In the genomic region with DNA sequence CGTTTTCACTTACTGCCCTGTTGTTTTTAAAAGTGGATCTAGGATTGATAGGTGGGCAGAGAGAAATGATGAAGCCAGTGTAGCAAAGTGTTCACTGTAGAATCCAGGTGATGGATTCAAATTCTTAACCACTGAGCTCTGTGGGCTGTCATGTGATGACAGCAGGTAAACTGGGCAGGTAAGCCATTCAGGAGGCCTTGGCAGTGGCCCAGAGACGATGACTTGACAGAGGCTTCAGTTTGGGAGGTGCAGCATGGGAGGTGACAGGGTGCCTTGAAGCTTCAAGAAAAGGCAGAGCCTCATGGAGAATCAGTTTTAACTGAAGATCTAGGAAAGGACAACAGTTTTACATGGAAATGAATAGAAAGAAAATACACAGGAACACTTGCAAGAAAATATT, we compare ENCODE assay signal across 11 cellular contexts. TPM values are rescaled to one million over a fixed set of nuclear protein-coding genes. Genes with fewer than 3 reads are reported as not detected.
DNase-seq lines count a peak whose midpoint lies in the region; TF ChIP-seq lines count a peak whose summit lies in the region.
"Had no signal": no experiment of that assay in that cellular context is flagged by ENCODE, and none has a peak within 500 bp of the region (broad histone marks: within the 10 kb centered on the region; RNA-seq: fewer than 3 reads in every experiment).

No MANE protein-coding gene starts in this region.

- H3K27me3 Mint-ChIP-seq in activated CD4-positive, alpha-beta memory T cell treated with anti-CD3 and anti-CD28 coated beads, Interleukin-2, amount 10 ng/mL, durations not matched to agents 7 days and 5 days, result no peaks in the 10 kb centered on the region
- H3K27me3 Mint-ChIP-seq in glutamatergic neuron (ENCODE audit: unreplicated experiment), result peaks cover 2% of the 10 kb centered on the region

- H3K27me3 ChIP-seq in ACC112 (ENCODE audit: insufficient read depth, low read length) (no peaks in the 10 kb centered on the region), DOHH2 (ENCODE audit: control insufficient read depth, low read length) (no peaks in the 10 kb centered on the region)

- peaks cover 70% of the 10 kb centered on the region for H3K4me1 Mint-ChIP-seq in activated CD4-positive, alpha-beta memory T cell treated with anti-CD3 and anti-CD28 coated beads, Interleukin-2, amount 10 ng/mL, durations not matched to agents 7 days and 5 days
- H3K4me1 Mint-ChIP-seq in glutamatergic neuron (ENCODE audit: low read depth, unreplicated experiment), result peaks cover 23% of the 10 kb centered on the region

- H3K27ac Mint-ChIP-seq in activated CD4-positive, alpha-beta memory T cell treated with anti-CD3 and anti-CD28 coated beads, Interleukin-2, amount 10 ng/mL, durations not matched to agents 7 days and 5 days, result no peak overlapping the region
- H3K27ac Mint-ChIP-seq in glutamatergic neuron (ENCODE audit: unreplicated experiment), result no peak overlapping the region

- peaks cover 5% of the 10 kb centered on the region; the same call in 1 of the 2 replicates for H3K36me3 ChIP-seq in ACC112 (ENCODE audit: insufficient read depth, low read length)
- H3K36me3 ChIP-seq in DOHH2 (ENCODE audit: control insufficient read depth, low read length), result peaks cover 62% of the 10 kb centered on the region

- H3K9me3 ChIP-seq in DOHH2 (ENCODE audit: control insufficient read depth, insufficient read depth, low read length), result no peaks in the 10 kb centered on the region

- H3K79me2 ChIP-seq in ACC112 (ENCODE audit: control insufficient read depth, insufficient read depth, low read length, unreplicated experiment), result peaks cover 70% of the 10 kb centered on the region
- H3K79me2 ChIP-seq in DOHH2 (ENCODE audit: control insufficient read depth, low read length), result peaks cover 73% of the 10 kb centered on the region

- H3K27ac ChIP-seq in ACC112 (ENCODE audit: low read depth, low read length) (no peak overlapping the region), DOHH2 (ENCODE audit: low read depth, low read length) (no peak overlapping the region)

- TF ChIP-seq CTCF in DOHH2 (IDR thresholded peaks at IDR 0.05; ENCODE audit: low read depth, low read length, poor library complexity, severe bottlenecking), result no peak
- TF ChIP-seq CTCF in glutamatergic neuron (IDR thresholded peaks at IDR 0.05; ENCODE audit: partially characterized antibody, unreplicated experiment), result no peak

- peaks cover 21% of the 10 kb centered on the region for H3K4me1 ChIP-seq in ACC112 (ENCODE audit: control insufficient read depth, insufficient read depth, low read length, unreplicated experiment)
- H3K4me1 ChIP-seq in DOHH2 (ENCODE audit: control insufficient read depth, low read length), result peaks cover 29% of the 10 kb centered on the region

- no peaks in the 10 kb centered on the region for H3K9me3 Mint-ChIP-seq in activated CD4-positive, alpha-beta memory T cell treated with anti-CD3 and anti-CD28 coated beads, Interleukin-2, amount 10 ng/mL, durations not matched to agents 7 days and 5 days
- H3K9me3 Mint-ChIP-seq in glutamatergic neuron (ENCODE audit: unreplicated experiment), result peaks cover 4% of the 10 kb centered on the region

- DNase-seq in activated CD4-positive, alpha-beta memory T cell treated with anti-CD3 and anti-CD28 coated beads, Interleukin-2, amount 10 ng/mL, durations not matched to agents 7 days and 5 days, result no peak
- DNase-seq in glutamatergic neuron (no peak), G401 (ENCODE audit: low spot score) (no peak), NCI-H82 treated with DMSO at 0.1 percent for 48 hours (lab: John Stamatoyannopoulos, UW; ENCODE audit: unreplicated experiment) (no peak)
- DNase-seq in stimulated activated CD4-positive, alpha-beta T cell treated with anti-CD3 and anti-CD28 coated beads, Interleukin-15, amount 100 ng/mL, for 24 hours, result no peak
- DNase-seq in stimulated activated CD4-positive, alpha-beta T cell treated with anti-CD3 and anti-CD28 coated beads, Interleukin-1b, Interleukin-23, amount 100 ng/mL, for 48 hours, result no peak
- DNase-seq: NCI-H1930, occipital lobe, SHP77 treated with DMSO at 0.1 percent for 48 hours had no signal

- in situ Hi-C loops in G401 (cut with HindIII; ENCODE audit: low sequenced_read_pairs), result no loop called here

- H3F3A ChIP-seq in DOHH2 (ENCODE audit: control insufficient read depth, insufficient read depth), result peaks cover 3% of the 10 kb centered on the region; the same call in 1 of the 2 replicates

- CTCF ChIA-PET in activated CD4-positive, alpha-beta memory T cell treated with anti-CD3 and anti-CD28 coated beads, Interleukin-2, amount 10 ng/mL, durations not matched to agents 7 days and 5 days (lab: Charles Lee), result no interaction called here

- peaks cover 12% of the 10 kb centered on the region; the same call in 1 of the 2 replicates for H4K20me1 ChIP-seq in DOHH2 (ENCODE audit: control insufficient read depth, insufficient read depth, low read depth, low read length)

- no peak overlapping the region for H2AFZ ChIP-seq in ACC112 (ENCODE audit: low read length, unreplicated experiment)

- H3K4me3 ChIP-seq in ACC112 (ENCODE audit: low read depth, low read length), result peak overlapping the region; percentile 96
- peak overlapping the region; percentile 97; the same call in 1 of the 2 replicates for H3K4me3 ChIP-seq in DOHH2 (ENCODE audit: low read length)

- H3K36me3 Mint-ChIP-seq in activated CD4-positive, alpha-beta memory T cell treated with anti-CD3 and anti-CD28 coated beads, Interleukin-2, amount 10 ng/mL, durations not matched to agents 7 days and 5 days (ENCODE audit: low read depth), result peaks cover 30% of the 10 kb centered on the region
- no peaks in the 10 kb centered on the region for H3K36me3 Mint-ChIP-seq in glutamatergic neuron (ENCODE audit: unreplicated experiment)

- POLR2A ChIA-PET in activated CD4-positive, alpha-beta memory T cell treated with anti-CD3 and anti-CD28 coated beads, Interleukin-2, amount 10 ng/mL, durations not matched to agents 7 days and 5 days (lab: Charles Lee), result interaction anchor here (1.3 to 2.7 kb wide), 3 partner anchors 32 to 82 kb away, joined by 3 to 43 read pairs (median 5); a partner anchor contains a TSS

- H3K4me2 ChIP-seq in DOHH2 (ENCODE audit: low read length), result peak overlapping the region; percentile 87

- H3K9me2 ChIP-seq in DOHH2 (replicated peaks; ENCODE audit: control insufficient read depth, low read length), result no peaks in the 10 kb centered on the region

- H3K4me3 Mint-ChIP-seq in activated CD4-positive, alpha-beta memory T cell treated with anti-CD3 and anti-CD28 coated beads, Interleukin-2, amount 10 ng/mL, durations not matched to agents 7 days and 5 days, result peak overlapping the region; percentile 87
- peak overlapping the region; percentile 75 for H3K4me3 Mint-ChIP-seq in glutamatergic neuron (ENCODE audit: unreplicated experiment)

RNA-seq across cellular contexts. Expression of a gene that starts 2.0 kb away (rescaled TPM):
- total RNA-seq in activated CD4-positive, alpha-beta memory T cell treated with anti-CD3 and anti-CD28 coated beads, Interleukin-2, amount 10 ng/mL, durations not matched to agents 7 days and 5 days, result 10 to 100 TPM; 53.3 to 53.7 TPM
- 33.5 TPM for total RNA-seq in glutamatergic neuron (ENCODE audit: unreplicated experiment)
- 55.0 and 88.2 TPM in 2 replicates for total RNA-seq in G401 (2014; rRNA removed; shearing (Covaris generic))

RNA-seq across cellular contexts. Expression of a gene that starts 33.1 kb away (rescaled TPM):
- total RNA-seq in activated CD4-positive, alpha-beta memory T cell treated with anti-CD3 and anti-CD28 coated beads, Interleukin-2, amount 10 ng/mL, durations not matched to agents 7 days and 5 days, result 10 to 100 TPM; 20.4 to 21.8 TPM
- 28.7 TPM for total RNA-seq in glutamatergic neuron (ENCODE audit: unreplicated experiment)
- 19.3 and 34.7 TPM in 2 replicates for total RNA-seq in G401 (2014; rRNA removed; shearing (Covaris generic))

RNA-seq across cellular contexts. Expression of a gene that starts 33.2 kb away (rescaled TPM):
- not detected for total RNA-seq in activated CD4-positive, alpha-beta memory T cell treated with anti-CD3 and anti-CD28 coated beads, Interleukin-2, amount 10 ng/mL, durations not matched to agents 7 days and 5 days
- 5.0 TPM for total RNA-seq in glutamatergic neuron (ENCODE audit: unreplicated experiment)
- not detected in 2 replicates for total RNA-seq in G401 (2014; rRNA removed; shearing (Covaris generic))
